Comparison of ENCODE assay signal across 8 cellular contexts in the genomic region with DNA sequence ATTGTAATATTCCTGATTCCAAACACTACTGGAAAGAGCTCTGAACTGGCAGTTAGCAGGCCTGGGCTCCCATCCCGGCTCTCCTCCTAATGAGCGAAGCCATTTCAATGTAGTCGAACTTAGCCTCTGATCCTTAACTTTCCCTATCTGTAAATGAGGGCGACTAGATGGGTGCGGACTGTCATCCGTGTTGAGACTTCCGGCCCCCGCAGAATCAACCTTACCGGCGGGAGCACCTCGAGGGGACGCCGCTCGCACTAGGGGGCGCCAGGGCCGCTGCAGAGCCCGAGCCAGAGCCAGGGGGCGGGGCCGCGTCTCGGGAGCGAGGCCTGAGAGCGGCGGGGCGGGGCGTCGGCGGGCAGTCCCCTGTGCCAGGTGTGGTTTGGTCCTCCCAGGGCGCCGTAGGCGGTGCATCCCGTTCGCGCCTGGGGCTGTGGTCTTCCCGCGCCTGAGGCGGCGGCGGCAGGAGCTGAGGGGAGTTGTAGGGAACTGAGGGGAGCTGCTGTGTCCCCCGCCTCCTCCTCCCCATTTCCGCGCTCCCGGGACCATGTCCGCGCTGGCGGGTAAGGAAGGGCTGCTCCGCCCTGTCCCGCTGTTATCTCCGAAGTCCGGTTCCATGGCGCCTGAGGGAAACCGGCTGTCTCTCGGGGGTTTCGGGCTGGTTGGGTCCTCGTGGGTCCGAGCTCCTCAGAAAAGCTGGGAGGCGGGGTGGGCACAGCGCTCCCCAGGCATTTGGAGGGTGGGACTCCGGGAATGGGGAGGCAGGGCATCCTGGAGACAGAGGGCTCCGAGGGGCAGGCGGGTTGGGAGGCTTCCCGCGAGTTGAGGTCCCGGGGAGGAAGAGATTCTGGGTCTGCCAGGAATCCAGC.
DNase-seq lines count a peak whose midpoint lies in the region; ATAC-seq and TF ChIP-seq lines count a peak whose summit lies in the region.

Gene LIMK2, plus strand, starts transcription at position 437 of the 869 bp plus-strand sequence. Its CDS starts 111 bp downstream, at position 548.

- ATAC-seq in GM19025 (IDR thresholded peaks at IDR 0.05; ENCODE audit: low read depth, unreplicated experiment) (peak; percentile 94), HG03280 (IDR thresholded peaks at IDR 0.05; ENCODE audit: unreplicated experiment) (peak; percentile 91)

- DNase-seq in AG09319 (ENCODE audit: extremely low read depth, low read depth), result no peak
- peak; percentile 79 for DNase-seq in NCI-H345 treated with DMSO at 0.1 percent for 48 hours (lab: John Stamatoyannopoulos, UW; ENCODE audit: unreplicated experiment)
- DNase-seq in activated CD4-positive, CD25-positive, alpha-beta regulatory T cell (lab: John Stamatoyannopoulos, UW), result peak; percentile 95 to 99 (median 96)
- peak in 60 of 61 donors; percentile 24 to 94 (median 79) for DNase-seq in caudate nucleus (lab: John Stamatoyannopoulos, UW)
- peak; percentile 86 for DNase-seq in inferior parietal cortex (ENCODE audit: extremely low spot score)
- DNase-seq in stimulated activated CD4-positive, alpha-beta T cell treated with anti-CD3 and anti-CD28 coated beads, Interleukin-12 subunit alpha, Interleukin-12 subunit beta, amount 100 ng/mL, for 24 hours (ENCODE audit: low read depth in 2 of 2), result peak; percentile 92 to 99

- peak within 1 kb of the TSS; percentile 49 for H3K27ac ChIP-seq in caudate nucleus (ENCODE audit: low read depth, low read length)

- peak; percentile 68 for TF ChIP-seq CTCF in AG09319 (IDR thresholded peaks at IDR 0.05; ENCODE audit: low read depth, low read length)
